ENCODE assay signal across 4 cellular contexts in the genomic region with DNA sequence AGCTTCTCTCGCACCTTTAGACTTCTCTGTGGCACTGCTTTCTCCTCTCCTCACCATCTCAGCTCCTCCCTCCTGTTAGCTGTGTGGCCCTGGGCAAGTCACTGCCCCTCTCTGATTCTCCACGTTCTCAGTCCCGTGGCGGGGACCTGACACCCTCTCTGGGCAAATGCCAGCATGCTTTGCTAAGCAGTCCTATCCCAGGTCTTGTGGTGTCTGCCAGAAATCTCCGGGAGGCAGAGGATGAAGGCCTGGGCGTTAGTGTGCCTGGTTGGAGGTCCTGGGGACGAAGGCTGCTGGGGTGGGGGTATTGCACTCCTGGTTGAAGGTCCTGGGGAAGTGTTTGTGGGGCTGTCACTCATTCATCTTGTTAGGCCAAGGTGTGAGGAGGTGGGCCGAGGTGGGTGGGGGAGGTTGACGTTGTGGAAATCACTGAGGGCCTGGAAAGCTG. TPM values are rescaled to one million over a fixed set of nuclear protein-coding genes. Genes with fewer than 3 reads are reported as not detected.
"Had no signal": no experiment of that assay in that cellular context is flagged by ENCODE, and none has a peak within 500 bp of the region (broad histone marks: within the 10 kb centered on the region; RNA-seq: fewer than 3 reads in every experiment).

No MANE protein-coding gene starts in this region.

RNA-seq across cellular contexts. Expression of a gene that starts 54.4 kb away (rescaled TPM):
- total RNA-seq: activated CD4-positive, alpha-beta memory T cell treated with anti-CD3 and anti-CD28 coated beads for 36 hours; activated CD4-positive, alpha-beta T cell treated with anti-CD3 and anti-CD28 coated beads, Interleukin-2, amount 10 ng/mL, durations not matched to agents 7 days and 5 days; activated naive CD8-positive, alpha-beta T cell treated with anti-CD3 and anti-CD28 coated beads, Interleukin-2, amount 10 ng/mL, durations not matched to agents 7 days and 5 days; RPMI7951 had no signal
